ENCODE assay signal across 3 cellular contexts in genomic region chr20:20355503-20355902, GRCh38. TPM values are rescaled to one million over a fixed set of nuclear protein-coding genes. Genes with fewer than 3 reads are reported as not detected.
"Had no signal": no experiment of that assay in that cellular context is flagged by ENCODE, and none has a peak within 500 bp of the region (broad histone marks: within the 10 kb centered on the region; RNA-seq: fewer than 3 reads in every experiment).

No MANE protein-coding gene starts in this region.

RNA-seq across cellular contexts. Expression of gene INSM1, which starts 12.4 kb away (rescaled TPM):
- total RNA-seq: LHCN-M2, MCF 10A, NCI-H460 had no signal
